In genomic region chr2:58045580-58046334, GRCh38 we compare ENCODE assay signal across 8 cellular contexts. TPM values are rescaled to one million over a fixed set of nuclear protein-coding genes. Genes with fewer than 3 reads are reported as not detected.
DNase-seq lines count a peak whose midpoint lies in the region; ATAC-seq and TF ChIP-seq lines count a peak whose summit lies in the region.

No MANE protein-coding gene starts in this region.

- H3K27me3 ChIP-seq in adrenal gland (no peaks in the 10 kb centered on the region), kidney epithelial cell (ENCODE audit: control insufficient read depth, insufficient read depth, low read length) (no peaks in the 10 kb centered on the region), testis (no peaks in the 10 kb centered on the region)

- peaks cover 0 to 4% of the 10 kb centered on the region in 2 donors for H3K36me3 ChIP-seq in adrenal gland (replicated peaks in 1 of 2)
- no peaks in the 10 kb centered on the region for H3K36me3 ChIP-seq in kidney epithelial cell (ENCODE audit: control insufficient read depth, insufficient read depth, low read length)
- H3K36me3 ChIP-seq in testis (ENCODE audit: low read depth, missing control alignments) = no peaks in the 10 kb centered on the region

- peaks cover 11 to 41% of the 10 kb centered on the region in 2 donors for H3K4me1 ChIP-seq in adrenal gland (replicated peaks in 1 of 2)
- H3K4me1 ChIP-seq in testis = peaks cover 6% of the 10 kb centered on the region

- WGBS in adrenal gland, 4 donors = 75 to 81% (median 76%) methylated on average over 17 of the region's 17 CpGs
- 47 to 55% methylated on average over 17 of the region's 17 CpGs for WGBS in testis, 2 donors

- H3K4me3 ChIP-seq in adrenal gland (peak overlapping the region in 2 of 4 donors; percentile 85 to 91), kidney epithelial cell (ENCODE audit: low read depth, low read length) (peak overlapping the region; percentile 81), testis (peak overlapping the region; percentile 92 to 97)

- TF ChIP-seq POLR2A in adrenal gland (IDR thresholded peaks at IDR 0.05) (no peak), testis (IDR thresholded peaks at IDR 0.05) (no peak)

- ATAC-seq in GM19463 (IDR thresholded peaks at IDR 0.05; ENCODE audit: unreplicated experiment) (no peak), GM18511 (IDR thresholded peaks at IDR 0.05; ENCODE audit: unreplicated experiment) (no peak), GM21526 (IDR thresholded peaks at IDR 0.05; ENCODE audit: low FRiP score, unreplicated experiment) (no peak)

- H3K27ac ChIP-seq in adrenal gland (peak overlapping the region; percentile 54 to 99 (median 95)), testis (peak overlapping the region; percentile 96 to 98)

- intact Hi-C loops in adrenal gland (cut with DNase I) (no loop called here), testis (cut with DNase I; ENCODE audit: low total_unique reads) (no loop called here)

- TF ChIP-seq CTCF in adrenal gland (IDR thresholded peaks at IDR 0.05) = no peak
- no peak for TF ChIP-seq CTCF in kidney epithelial cell (IDR thresholded peaks at IDR 0.05; ENCODE audit: insufficient read depth, low read length, poor library complexity, severe bottlenecking)
- no peak for TF ChIP-seq CTCF in testis (IDR thresholded peaks at IDR 0.05)

- H3K9me3 ChIP-seq in adrenal gland (replicated peaks in 1 of 3) (no peaks in the 10 kb centered on the region), testis (no peaks in the 10 kb centered on the region)

- peak; percentile 28 for DNase-seq in NCI-H1694 treated with DMSO at 0.1 percent for 48 hours (lab: John Stamatoyannopoulos, UW)
- no peak for DNase-seq in NCI-H1694 (lab: John Stamatoyannopoulos, UW)
- no peak for DNase-seq in adrenal gland
- no peak for DNase-seq in kidney epithelial cell (ENCODE audit: low read depth)
- peak; percentile 17 for DNase-seq in testis

RNA-seq across cellular contexts. Expression of gene VRK2, which starts 0.8 kb away (rescaled TPM):
- 10 to 100 TPM; 11.2 to 31.8 (median 19.6) TPM for total RNA-seq in adrenal gland
- 10 to 100 TPM; 11.4 to 22.3 (median 14.2) TPM for polyA plus RNA-seq in adrenal gland
- 22.0 and 27.3 TPM in 2 replicates for total RNA-seq in kidney epithelial cell
- 10 to 100 TPM; 16.6 to 18.5 TPM for total RNA-seq in testis
- polyA plus RNA-seq in testis (ENCODE audit: insufficient read depth, low read depth, low replicate concordance) = 16.7 TPM

Comparison
In these comparisons a context has a peak if more than half of its experiments do, and no peak if none do; other contexts are left out.
1. DNase-seq: peak in NCI-H1694 treated with DMSO at 0.1 percent for 48 hours (single experiment) and testis (single experiment); none in NCI-H1694 (single experiment), adrenal gland (0 of 7) and kidney epithelial cell (single experiment).